Comparison of ENCODE assay signal across 18 cellular contexts in the genomic region with DNA sequence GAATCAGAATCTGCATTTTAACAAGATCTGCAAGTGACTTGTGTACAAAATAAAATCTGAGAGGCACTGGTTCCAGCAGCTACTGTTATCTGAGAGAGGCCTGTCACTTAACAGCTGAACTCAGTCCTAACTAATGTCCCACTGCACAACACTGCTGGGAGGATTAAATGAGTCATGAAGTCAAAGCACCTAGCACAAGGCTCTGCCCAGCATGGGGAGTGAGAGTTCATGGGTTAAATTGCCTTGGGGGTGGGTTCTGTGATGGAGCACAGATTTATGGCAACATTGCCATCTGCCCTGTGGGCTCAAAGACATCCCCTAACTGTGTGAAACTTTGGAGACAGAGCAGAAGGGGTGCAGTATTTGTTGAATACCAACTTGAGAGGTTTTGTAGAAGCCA.
DNase-seq lines count a peak whose midpoint lies in the region; ATAC-seq and TF ChIP-seq lines count a peak whose summit lies in the region.
"Had no signal": no experiment of that assay in that cellular context is flagged by ENCODE, and none has a peak within 500 bp of the region (broad histone marks: within the 10 kb centered on the region; RNA-seq: fewer than 3 reads in every experiment).

No MANE protein-coding gene starts in this region.

- H3K4me1 ChIP-seq in heart left ventricle = peaks cover 0 to 25% (median 10%) of the 10 kb centered on the region in 12 donors
- peaks cover 18 to 23% of the 10 kb centered on the region in 2 donors for H3K4me1 ChIP-seq in adrenal gland (replicated peaks in 1 of 2)

- H3K4me1 Mint-ChIP-seq in nephron = peaks cover 10% of the 10 kb centered on the region

- no peaks in the 10 kb centered on the region for H3K36me3 Mint-ChIP-seq in nephron (ENCODE audit: low read depth)
- H3K36me3 Mint-ChIP-seq: IgD-negative memory B cell had no signal

- H3K36me3 ChIP-seq in heart left ventricle (no peaks in the 10 kb centered on the region), adrenal gland (replicated peaks in 1 of 2) (no peaks in the 10 kb centered on the region), MG63 (no peaks in the 10 kb centered on the region)

- H3K4me3 ChIP-seq in heart left ventricle (no peak overlapping the region), adrenal gland (no peak overlapping the region), MG63 (no peak overlapping the region), foreskin fibroblast (ENCODE audit: low read depth in 1 of 2, low read length in 2 of 2) (no peak overlapping the region)
- H3K4me3 ChIP-seq: SK-N-MC had no signal

- H3K27ac ChIP-seq in heart left ventricle (peak overlapping the region in 11 of 12 donors; percentile 43 to 78 (median 62)), adrenal gland (peak overlapping the region in 4 of 5 donors; percentile 55 to 85 (median 65))
- H3K27ac ChIP-seq: SK-N-MC had no signal

- H3K4me3 Mint-ChIP-seq in nephron = no peak overlapping the region
- H3K4me3 Mint-ChIP-seq: H9, IgD-negative memory B cell had no signal

- no peak for TF ChIP-seq CTCF in heart left ventricle (IDR thresholded peaks at IDR 0.05)
- TF ChIP-seq CTCF in adrenal gland (IDR thresholded peaks at IDR 0.05) = no peak
- no peak for TF ChIP-seq CTCF in nephron (IDR thresholded peaks at IDR 0.05; ENCODE audit: unreplicated experiment in 3 of 3)
- TF ChIP-seq CTCF in foreskin fibroblast (IDR thresholded peaks at IDR 0.05; ENCODE audit: low read depth, low read length) = no peak

- H3K9me3 ChIP-seq in heart left ventricle (peaks cover 0 to 9% (median 0%) of the 10 kb centered on the region in 12 donors), adrenal gland (replicated peaks in 1 of 3) (no peaks in the 10 kb centered on the region), MG63 (no peaks in the 10 kb centered on the region)

- H3K27me3 ChIP-seq in heart left ventricle = no peaks in the 10 kb centered on the region
- H3K27me3 ChIP-seq in adrenal gland = no peaks in the 10 kb centered on the region
- H3K27me3 ChIP-seq in MG63 = no peaks in the 10 kb centered on the region

- DNase-seq in heart left ventricle (no peak), Right ventricle myocardium inferior (ENCODE audit: missing footprints) (no peak), adrenal gland (peak in 3 of 7 donors; percentile 10 to 52 (median 21)), MG63 (no peak), foreskin fibroblast (no peak)
- DNase-seq: COR-L47, DMS53, H9, Kasumi-1, NCI-H1105, NCI-H1694 treated with DMSO at 0.1 percent for 48 hours, NCI-H345, NCI-H526, PC-3 had no signal

- H3K27me3 Mint-ChIP-seq in nephron (ENCODE audit: low read depth) = peaks cover 13% of the 10 kb centered on the region

- TF ChIP-seq POLR2A in heart left ventricle (IDR thresholded peaks at IDR 0.05) = no peak
- no peak for TF ChIP-seq POLR2A in adrenal gland (IDR thresholded peaks at IDR 0.05)

- no peaks in the 10 kb centered on the region for H3K9me3 Mint-ChIP-seq in nephron
- H3K9me3 Mint-ChIP-seq: IgD-negative memory B cell had no signal

- intact Hi-C loops in heart left ventricle (cut with DNase I) = loop anchor here in 2 of 10 donors (5.0 to 10.0 kb wide), 3 partner anchors 98 to 251 kb away; a partner anchor contains a TSS
- intact Hi-C loops in Right ventricle myocardium inferior (cut with DNase I) = loop anchor here (5.0 kb wide), 1 partner anchor 248 kb away; no protein-coding TSS in a partner anchor
- intact Hi-C loops in adrenal gland (cut with DNase I) = loop anchor here in 1 of 2 donors (10.0 kb wide), 1 partner anchor 79 kb away; no protein-coding TSS in a partner anchor

- H3K27ac Mint-ChIP-seq in nephron = peak overlapping the region; percentile 8 to 64 (median 35)
- H3K27ac Mint-ChIP-seq: H9, IgD-negative memory B cell had no signal

- ATAC-seq in heart left ventricle (peak in 2 of 4 donors; percentile 27 to 49), Right ventricle myocardium inferior (no peak), HG03439 (IDR thresholded peaks at IDR 0.05; ENCODE audit: unreplicated experiment) (no peak)
- ATAC-seq: PC-3 had no signal
